In genomic region chr17:28644782-28645575, GRCh38 we compare ENCODE assay signal across 8 cellular contexts. TPM values are rescaled to one million over a fixed set of nuclear protein-coding genes. Genes with fewer than 3 reads are reported as not detected.
DNase-seq lines count a peak whose midpoint lies in the region; TF ChIP-seq lines count a peak whose summit lies in the region.

Gene BLTP2 (minus strand): TSS chr17:28645158. CDS start chr17:28645056, 102 bp downstream.

- H3K36me3 Mint-ChIP-seq in nephron progenitor cell (ENCODE audit: low read depth): peaks cover 46% of the 10 kb centered on the region
- H3K36me3 Mint-ChIP-seq in stimulated activated naive CD8-positive, alpha-beta T cell treated with anti-CD3 and anti-CD28 coated beads, Interleukin-15, Interleukin-2, amounts not matched to agents 100 ng/mL and 50 ng/mL, for 24 hours (ENCODE audit: low read depth): peaks cover 58% of the 10 kb centered on the region

- TF ChIP-seq CTCF in fibroblast of the aortic adventitia (IDR thresholded peaks at IDR 0.05; ENCODE audit: insufficient read depth, low read length): no peak
- no peak for TF ChIP-seq CTCF in nephron progenitor cell (IDR thresholded peaks at IDR 0.05)

- H3K4me3 ChIP-seq in fibroblast of the aortic adventitia (ENCODE audit: low read depth, low read length): peak within 1 kb of the TSS; percentile 95

- peaks cover 35% of the 10 kb centered on the region for H3K4me1 Mint-ChIP-seq in nephron progenitor cell
- peaks cover 38% of the 10 kb centered on the region for H3K4me1 Mint-ChIP-seq in stimulated activated naive CD8-positive, alpha-beta T cell treated with anti-CD3 and anti-CD28 coated beads, Interleukin-15, Interleukin-2, amounts not matched to agents 100 ng/mL and 50 ng/mL, for 24 hours (ENCODE audit: low read depth)

- peak within 1 kb of the TSS; percentile 91 for H3K4me3 Mint-ChIP-seq in nephron progenitor cell
- H3K4me3 Mint-ChIP-seq in stimulated activated naive CD8-positive, alpha-beta T cell treated with anti-CD3 and anti-CD28 coated beads, Interleukin-15, Interleukin-2, amounts not matched to agents 100 ng/mL and 50 ng/mL, for 24 hours: peak within 1 kb of the TSS; percentile 97

- H3K9me3 Mint-ChIP-seq in nephron progenitor cell: no peaks in the 10 kb centered on the region
- H3K9me3 Mint-ChIP-seq in stimulated activated naive CD8-positive, alpha-beta T cell treated with anti-CD3 and anti-CD28 coated beads, Interleukin-15, Interleukin-2, amounts not matched to agents 100 ng/mL and 50 ng/mL, for 24 hours: no peaks in the 10 kb centered on the region

- peak; percentile 99 for DNase-seq in Daoy (ENCODE audit: low read depth)
- DNase-seq in H4 (ENCODE audit: low spot score): peak; percentile 93
- DNase-seq in M059J (ENCODE audit: low read depth): peak; percentile 91
- DNase-seq in SHP77 (lab: John Stamatoyannopoulos, UW): peak; percentile 91 to 96
- peak; percentile 96 for DNase-seq in activated effector memory CD4-positive, alpha-beta T cell treated with Interleukin-2 at 50 U/mL for 16 hours
- peak; percentile 92 for DNase-seq in fibroblast of the aortic adventitia (ENCODE audit: low read depth)
- peak; percentile 94 for DNase-seq in nephron progenitor cell

- H3K27me3 Mint-ChIP-seq in nephron progenitor cell (ENCODE audit: low read depth, poor library complexity): no peaks in the 10 kb centered on the region
- no peaks in the 10 kb centered on the region for H3K27me3 Mint-ChIP-seq in stimulated activated naive CD8-positive, alpha-beta T cell treated with anti-CD3 and anti-CD28 coated beads, Interleukin-15, Interleukin-2, amounts not matched to agents 100 ng/mL and 50 ng/mL, for 24 hours

- H3K27ac Mint-ChIP-seq in nephron progenitor cell: peak within 1 kb of the TSS; percentile 6
- peak within 1 kb of the TSS; percentile 94 for H3K27ac Mint-ChIP-seq in stimulated activated naive CD8-positive, alpha-beta T cell treated with anti-CD3 and anti-CD28 coated beads, Interleukin-15, Interleukin-2, amounts not matched to agents 100 ng/mL and 50 ng/mL, for 24 hours

RNA-seq across cellular contexts. Expression of gene BLTP2, which starts in this region (rescaled TPM):
- 64.9 and 65.8 TPM in 2 replicates for total RNA-seq in Daoy (2014; rRNA removed; shearing (Covaris generic))
- 66.0 and 80.6 TPM in 2 replicates for total RNA-seq in H4 (2014; rRNA removed; shearing (Covaris generic))
- 92.0 and 97.6 TPM in 2 replicates for total RNA-seq in M059J (2014; rRNA removed; shearing (Covaris generic))
- total RNA-seq in fibroblast of the aortic adventitia (ENCODE audit: low replicate concordance): 99.3 and 200 TPM in 2 replicates

Comparison
In these comparisons a context has a peak if more than half of its experiments do, and no peak if none do; other contexts are left out.
1. Peak in every context shown above with its lines: DNase-seq and H3K4me3 ChIP-seq.